1 cellular context compared by ENCODE assay signal in genomic region chr1:18654599-18654998, GRCh38.
TF ChIP-seq lines count a peak whose summit lies in the region.

No MANE protein-coding gene starts in this region.

TF ChIP-seq in GM23338, 12 proteins besides CTCF, POLR2A, EP300 and RAD21 (continued from another document):
- TF ChIP-seq ZNF462 (CRISPR knock-in tag; IDR thresholded peaks at IDR 0.05) (no peak), ETS1 (IDR thresholded peaks at IDR 0.05) (no peak), STAT1 (IDR thresholded peaks at IDR 0.05; ENCODE audit: unreplicated experiment) (no peak), POLR2AphosphoS5 (IDR thresholded peaks at IDR 0.05; ENCODE audit: low read depth) (no peak), EZH2 (IDR thresholded peaks at IDR 0.05; ENCODE audit: low read depth, unreplicated experiment) (no peak), ZNF331 (CRISPR knock-in tag; IDR thresholded peaks at IDR 0.05; ENCODE audit: low read depth) (no peak), REST (IDR thresholded peaks at IDR 0.05; ENCODE audit: unreplicated experiment) (no peak)
TF ChIP-seq in GM23338: peak in this region for 0.
